ENCODE assay signal across 37 cellular contexts in the genomic region with DNA sequence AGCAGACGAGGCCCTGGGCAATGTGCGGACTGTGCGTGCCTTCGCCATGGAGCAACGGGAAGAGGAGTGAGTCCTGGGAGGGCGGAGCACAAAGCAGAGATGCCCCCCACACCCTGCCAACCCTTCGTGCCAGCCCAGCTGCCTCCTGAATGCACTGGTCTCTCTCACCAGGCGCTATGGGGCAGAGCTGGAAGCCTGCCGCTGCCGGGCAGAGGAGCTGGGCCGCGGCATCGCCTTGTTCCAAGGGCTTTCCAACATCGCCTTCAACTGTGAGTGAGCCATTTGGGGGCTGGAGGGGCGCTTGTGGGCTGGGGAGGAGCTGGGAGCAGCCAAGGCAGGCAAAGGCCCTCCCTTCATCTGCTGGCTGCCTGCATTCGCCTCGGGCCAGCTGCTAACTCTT. TPM values are rescaled to one million over a fixed set of nuclear protein-coding genes. Genes with fewer than 3 reads are reported as not detected.
"Had no signal": no experiment of that assay in that cellular context is flagged by ENCODE, and none has a peak within 500 bp of the region (broad histone marks: within the 10 kb centered on the region; RNA-seq: fewer than 3 reads in every experiment).

No MANE protein-coding gene starts in this region.

- H3K9me3 ChIP-seq: adrenal gland, body of pancreas, esophagus squamous epithelium, gastroesophageal sphincter had no signal

- H3K27ac Mint-ChIP-seq: activated B cell treated with CpG ODN at 0.5 μM for 24 hours; activated CD4-positive, alpha-beta memory T cell treated with anti-CD3 and anti-CD28 coated beads for 36 hours; activated CD8-positive, alpha-beta memory T cell treated with anti-CD3 and anti-CD28 coated beads, Interleukin-2, amount 10 ng/mL, durations not matched to agents 7 days and 5 days; activated CD8-positive, alpha-beta T cell treated with anti-CD3 and anti-CD28 coated beads, Interleukin-2, amount 10 ng/mL, durations not matched to agents 7 days and 5 days; activated naive CD4-positive, alpha-beta T cell treated with anti-CD3 and anti-CD28 coated beads for 36 hours; activated naive CD4-positive, alpha-beta T cell treated with anti-CD3 and anti-CD28 coated beads, Interleukin-2, amount 50 U/mL, for 24 hours; activated naive CD8-positive, alpha-beta T cell treated with anti-CD3 and anti-CD28 coated beads for 36 hours; activated naive CD8-positive, alpha-beta T cell treated with anti-CD3 and anti-CD28 coated beads, Interleukin-2, amount 50 U/mL, for 24 hours; activated T-helper 1 cell treated with anti-CD3 and anti-CD28 coated beads, Interleukin-12 subunit alpha, Interleukin-12 subunit beta, Interleukin-2, Interleukin-4 antibody, amounts not matched to agents 30 ng/mL and 10 ng/mL and 1 ng/mL, durations not matched to agents 14 hours and 24 hours and 36 hours; activated T-helper 2 cell treated with anti-CD3 and anti-CD28 coated beads, Interferon-gamma antibody, Interleukin-2, Interleukin-4, amounts not matched to agents 10 μg/mL and 5 μg/mL and 100 μg/mL, durations not matched to agents 14 hours and 24 hours and 36 hours; T-helper 17 cell; T-helper 2 cell treated with Interferon-gamma antibody and Interleukin-4, amounts not matched to agents 5 μg/mL and 100 μg/mL, for 36 hours had no signal

- H3K4me3 ChIP-seq: adrenal gland, body of pancreas, esophagus squamous epithelium, gastroesophageal sphincter had no signal

- H3K9me3 Mint-ChIP-seq: activated B cell treated with CpG ODN at 0.5 μM for 24 hours; activated CD4-positive, alpha-beta memory T cell treated with anti-CD3 and anti-CD28 coated beads for 36 hours; activated naive CD4-positive, alpha-beta T cell treated with anti-CD3 and anti-CD28 coated beads for 36 hours; activated naive CD4-positive, alpha-beta T cell treated with anti-CD3 and anti-CD28 coated beads, Interleukin-2, amount 50 U/mL, for 24 hours; activated naive CD8-positive, alpha-beta T cell treated with anti-CD3 and anti-CD28 coated beads for 36 hours; activated naive CD8-positive, alpha-beta T cell treated with anti-CD3 and anti-CD28 coated beads, Interleukin-2, amount 50 U/mL, for 24 hours; activated T-helper 1 cell treated with anti-CD3 and anti-CD28 coated beads, Interleukin-12 subunit alpha, Interleukin-12 subunit beta, Interleukin-2, Interleukin-4 antibody, amounts not matched to agents 30 ng/mL and 10 ng/mL and 1 ng/mL, durations not matched to agents 14 hours and 24 hours and 36 hours; activated T-helper 2 cell treated with anti-CD3 and anti-CD28 coated beads, Interferon-gamma antibody, Interleukin-2, Interleukin-4, amounts not matched to agents 10 μg/mL and 5 μg/mL and 100 μg/mL, durations not matched to agents 14 hours and 24 hours and 36 hours; effector memory CD8-positive, alpha-beta T cell; T-helper 2 cell treated with Interferon-gamma antibody and Interleukin-4, amounts not matched to agents 5 μg/mL and 100 μg/mL, for 36 hours had no signal

- H3K36me3 Mint-ChIP-seq: activated CD8-positive, alpha-beta memory T cell treated with anti-CD3 and anti-CD28 coated beads, Interleukin-2, amount 10 ng/mL, durations not matched to agents 7 days and 5 days; activated naive CD8-positive, alpha-beta T cell treated with anti-CD3 and anti-CD28 coated beads for 36 hours had no signal

- H3K4me1 ChIP-seq: body of pancreas had no signal

- DNase-seq: activated B cell treated with CpG ODN at 0.5 μM for 24 hours; activated CD4-positive, alpha-beta memory T cell treated with anti-CD3 and anti-CD28 coated beads for 36 hours; activated CD4-positive, alpha-beta T cell treated with anti-CD3 and anti-CD28 coated beads for 48 hours; activated CD4-positive, alpha-beta T cell treated with anti-CD3 and anti-CD28 coated beads, Interleukin-2, amount 50 U/mL, for 1 hour; activated CD8-positive, alpha-beta memory T cell treated with anti-CD3 and anti-CD28 coated beads, Interleukin-2, amount 10 ng/mL, durations not matched to agents 7 days and 5 days; activated CD8-positive, alpha-beta memory T cell treated with anti-CD3 and anti-CD28 coated beads, Interleukin-2, amount 50 U/mL, for 4 hours; activated CD8-positive, alpha-beta T cell treated with anti-CD3 and anti-CD28 coated beads, Interleukin-2, amount 10 ng/mL, durations not matched to agents 7 days and 5 days; activated effector memory CD4-positive, alpha-beta T cell treated with anti-CD3 and anti-CD28 coated beads, Interleukin-2, amount 50 U/mL, for 16 hours; activated naive CD4-positive, alpha-beta T cell treated with anti-CD3 and anti-CD28 coated beads for 36 hours; activated naive CD8-positive, alpha-beta T cell treated with anti-CD3 and anti-CD28 coated beads for 36 hours; activated naive CD8-positive, alpha-beta T cell treated with anti-CD3 and anti-CD28 coated beads, Interleukin-2, amount 50 U/mL, for 24 hours; activated T-cell treated with anti-CD3 and anti-CD28 coated beads, Interleukin-2, amount 50 U/mL, for 1 hour; activated T-cell treated with anti-CD3 and anti-CD28 coated beads, Interleukin-2, amount 50 U/mL, for 48 hours; adrenal gland; amygdala; aorta; body of pancreas; caudate nucleus; cortex of kidney; dermis blood vessel endothelial cell; effector CD4-positive, alpha-beta T cell; effector memory CD8-positive, alpha-beta T cell; esophagus squamous epithelium; foreskin melanocyte; T-helper 1 cell; T-helper 17 cell; T1000; WERI-Rb-1 had no signal

- ATAC-seq: activated CD4-positive, CD25-positive, alpha-beta regulatory T cell treated with anti-CD3 and anti-CD28 coated beads, Interleukin-2, amount 50 U/mL, for 24 hours; activated CD8-positive, alpha-beta memory T cell treated with anti-CD3 and anti-CD28 coated beads, Interleukin-2, amount 10 ng/mL, durations not matched to agents 7 days and 5 days; activated CD8-positive, alpha-beta T cell treated with anti-CD3 and anti-CD28 coated beads, Interleukin-2, amount 10 ng/mL, durations not matched to agents 7 days and 5 days; activated naive CD8-positive, alpha-beta T cell treated with anti-CD3 and anti-CD28 coated beads, Interleukin-2, amount 50 U/mL, for 24 hours; body of pancreas; effector memory CD8-positive, alpha-beta T cell; gastroesophageal sphincter; T-helper 17 cell had no signal

- H3K27me3 Mint-ChIP-seq: activated B cell treated with CpG ODN at 0.5 μM for 24 hours; activated CD4-positive, alpha-beta memory T cell treated with anti-CD3 and anti-CD28 coated beads for 36 hours; activated CD8-positive, alpha-beta memory T cell treated with anti-CD3 and anti-CD28 coated beads, Interleukin-2, amount 10 ng/mL, durations not matched to agents 7 days and 5 days; activated naive CD4-positive, alpha-beta T cell treated with anti-CD3 and anti-CD28 coated beads, Interleukin-2, amount 50 U/mL, for 24 hours; activated naive CD8-positive, alpha-beta T cell treated with anti-CD3 and anti-CD28 coated beads for 36 hours; activated naive CD8-positive, alpha-beta T cell treated with anti-CD3 and anti-CD28 coated beads, Interleukin-2, amount 50 U/mL, for 24 hours; effector memory CD8-positive, alpha-beta T cell; T-helper 17 cell had no signal

- H3K27me3 ChIP-seq: adrenal gland, body of pancreas, esophagus squamous epithelium, gastroesophageal sphincter had no signal

- H3K4me3 Mint-ChIP-seq: activated B cell treated with CpG ODN at 0.5 μM for 24 hours; activated CD4-positive, alpha-beta memory T cell treated with anti-CD3 and anti-CD28 coated beads for 36 hours; activated CD8-positive, alpha-beta memory T cell treated with anti-CD3 and anti-CD28 coated beads, Interleukin-2, amount 10 ng/mL, durations not matched to agents 7 days and 5 days; activated CD8-positive, alpha-beta T cell treated with anti-CD3 and anti-CD28 coated beads, Interleukin-2, amount 10 ng/mL, durations not matched to agents 7 days and 5 days; activated naive CD4-positive, alpha-beta T cell treated with anti-CD3 and anti-CD28 coated beads for 36 hours; activated naive CD4-positive, alpha-beta T cell treated with anti-CD3 and anti-CD28 coated beads, Interleukin-2, amount 50 U/mL, for 24 hours; activated naive CD8-positive, alpha-beta T cell treated with anti-CD3 and anti-CD28 coated beads for 36 hours; activated naive CD8-positive, alpha-beta T cell treated with anti-CD3 and anti-CD28 coated beads, Interleukin-2, amount 50 U/mL, for 24 hours; activated T-helper 1 cell treated with anti-CD3 and anti-CD28 coated beads, Interleukin-12 subunit alpha, Interleukin-12 subunit beta, Interleukin-2, Interleukin-4 antibody, amounts not matched to agents 30 ng/mL and 10 ng/mL and 1 ng/mL, durations not matched to agents 14 hours and 24 hours and 36 hours; effector memory CD8-positive, alpha-beta T cell; T-helper 2 cell treated with Interferon-gamma antibody and Interleukin-4, amounts not matched to agents 5 μg/mL and 100 μg/mL, for 36 hours had no signal

- H3K27ac ChIP-seq: adrenal gland, body of pancreas, epithelial cell of prostate, esophagus squamous epithelium, gastroesophageal sphincter, WERI-Rb-1 had no signal

RNA-seq across cellular contexts. Expression of gene ATG9B, which starts 11.6 kb away (rescaled TPM):
- total RNA-seq: body of pancreas, dermis blood vessel endothelial cell, endothelial cell of umbilical vein, glomerular endothelial cell had no signal
- polyA plus RNA-seq: aorta had no signal

RNA-seq across cellular contexts. Expression of gene ASIC3, which starts 12.4 kb away (rescaled TPM):
- total RNA-seq: dermis blood vessel endothelial cell had no signal
